ENCODE assay signal across 27 cellular contexts in genomic region chr1:207006914-207007313, GRCh38. TPM values are rescaled to one million over a fixed set of nuclear protein-coding genes. Genes with fewer than 3 reads are reported as not detected.
A peak's percentile ranks its signal among the peaks of the same experiment; 100 is the strongest.
DNase-seq lines count a peak whose midpoint lies in the region; ATAC-seq, FAIRE-seq and TF ChIP-seq lines count a peak whose summit lies in the region.
"Had no signal": no experiment of that assay in that cellular context is flagged by ENCODE, and none has a peak within 500 bp of the region (broad histone marks: within the 10 kb centered on the region; RNA-seq: fewer than 3 reads in every experiment).

No MANE protein-coding gene starts in this region.

- no peak for TF ChIP-seq POLR2A in K562 (conservative IDR thresholded peaks at IDR 0.05)
- TF ChIP-seq POLR2A in GM18505 (IDR thresholded peaks at IDR 0.05; ENCODE audit: borderline replicate concordance, extremely low read depth, insufficient read depth, insufficient read length), result no peak

- peak overlapping the region; percentile 84 for H2AFZ ChIP-seq in K562 (ENCODE audit: low read depth, low read length)
- H2AFZ ChIP-seq in keratinocyte (ENCODE audit: control insufficient read depth, low read length), result no peak overlapping the region

- no peaks in the 10 kb centered on the region for H3K27me3 Mint-ChIP-seq in Caco-2 (ENCODE audit: insufficient read depth, unreplicated experiment)

- H3K27ac Mint-ChIP-seq in Caco-2 (ENCODE audit: unreplicated experiment), result peak overlapping the region; percentile 97
- H3K27ac Mint-ChIP-seq: activated CD8-positive, alpha-beta T cell treated with anti-CD3 and anti-CD28 coated beads for 36 hours; activated naive CD8-positive, alpha-beta T cell treated with anti-CD3 and anti-CD28 coated beads, Interleukin-2, amount 10 ng/mL, durations not matched to agents 7 days and 5 days; activated T-helper 1 cell treated with anti-CD3 and anti-CD28 coated beads, Interleukin-12 subunit alpha, Interleukin-12 subunit beta, Interleukin-2, Interleukin-4 antibody, amounts not matched to agents 30 ng/mL and 10 ng/mL and 1 ng/mL, durations not matched to agents 14 hours and 24 hours and 36 hours; effector memory CD8-positive, alpha-beta T cell; T-helper 17 cell; WTC11 had no signal

- POLR2A ChIA-PET in Caco-2 (lab: Charles Lee), result interaction anchor here (1.0 to 1.6 kb wide), 3 partner anchors 18 to 46 kb away, joined by 4 to 7 read pairs (median 5); partner anchors contain the start of genes C1orf116 and PFKFB2
- POLR2A ChIA-PET in K562 (lab: Yijun Ruan, JAX), result interaction anchor here (0.9 to 1.0 kb wide), 2 partner anchors 11 to 13 kb away, joined by 3 read pairs; no protein-coding TSS in a partner anchor

- H3K4me2 ChIP-seq in K562 (ENCODE audit: insufficient read depth, low read length), result peak overlapping the region; percentile 43; the same call in 1 of the 2 replicates
- H3K4me2 ChIP-seq in keratinocyte (ENCODE audit: control insufficient read depth, extremely low read depth, insufficient read depth, low read depth, low read length), result peak overlapping the region; percentile 83

- H3K4me3 ChIP-seq in Caco-2 (ENCODE audit: low read depth, low read length) (no peak overlapping the region), K562 (no peak overlapping the region), keratinocyte (ENCODE audit: control insufficient read depth in 2 of 3, extremely low read depth in 1 of 3, insufficient read depth in 2 of 3, low read depth in 1 of 3, low read length in 3 of 3) (peak overlapping the region in 2 of 3 experiments; percentile 15 to 19), skin epidermis (no peak overlapping the region)
- H3K4me3 ChIP-seq: cardiac muscle cell, GM12878 had no signal

- intact Hi-C loops in Caco-2 (cut with micrococcal nuclease; ENCODE audit: unreplicated experiment) (loop anchor here (1.0 kb wide), 4 partner anchors 13 to 46 kb away; partner anchors contain the start of gene PFKFB2), K562 (cut with micrococcal nuclease) (no loop called here)

- H3K9me3 Mint-ChIP-seq in Caco-2 (ENCODE audit: unreplicated experiment), result peaks cover 9% of the 10 kb centered on the region
- H3K9me3 Mint-ChIP-seq: activated CD8-positive, alpha-beta T cell treated with anti-CD3 and anti-CD28 coated beads for 36 hours; activated naive CD8-positive, alpha-beta T cell treated with anti-CD3 and anti-CD28 coated beads, Interleukin-2, amount 10 ng/mL, durations not matched to agents 7 days and 5 days; activated T-helper 1 cell treated with anti-CD3 and anti-CD28 coated beads, Interleukin-12 subunit alpha, Interleukin-12 subunit beta, Interleukin-2, Interleukin-4 antibody, amounts not matched to agents 30 ng/mL and 10 ng/mL and 1 ng/mL, durations not matched to agents 14 hours and 24 hours and 36 hours; effector memory CD8-positive, alpha-beta T cell had no signal

- H4K20me1 ChIP-seq in K562 (replicated peaks; ENCODE audit: control insufficient read depth, insufficient read depth, low read length) (no peaks in the 10 kb centered on the region), keratinocyte (ENCODE audit: control insufficient read depth, extremely low read depth, insufficient read depth, low read length) (no peaks in the 10 kb centered on the region)

- no peak for TF ChIP-seq EP300 in K562 (IDR thresholded peaks at IDR 0.05; ENCODE audit: low read length)

- H3K9me1 ChIP-seq in K562 (ENCODE audit: control insufficient read depth, insufficient read depth, low read length) (no peaks in the 10 kb centered on the region), keratinocyte (ENCODE audit: control insufficient read depth, extremely low read depth, insufficient read depth, low read length) (no peaks in the 10 kb centered on the region)

- no peaks in the 10 kb centered on the region for H3K79me2 ChIP-seq in K562 (ENCODE audit: control insufficient read depth, insufficient read depth, low read length)
- no peaks in the 10 kb centered on the region for H3K79me2 ChIP-seq in keratinocyte (ENCODE audit: control insufficient read depth, insufficient read depth, low read length)

- in situ Hi-C loops in K562 (cut with MboI), result no loop called here

- H3K27ac ChIP-seq in K562 (ENCODE audit: extremely low read depth, low read depth, low read length), result no peak overlapping the region
- H3K27ac ChIP-seq in keratinocyte (ENCODE audit: control insufficient read depth, insufficient read depth, low read length), result peak overlapping the region; percentile 97
- H3K27ac ChIP-seq in skin epidermis, result peak overlapping the region in 11 of 21 experiments; percentile 12 to 65 (median 30)
- H3K27ac ChIP-seq: cardiac muscle cell had no signal

- TF ChIP-seq RAD21 in K562 (CRISPR knock-in tag; conservative IDR thresholded peaks at IDR 0.05 in 1 of 2, IDR thresholded peaks at IDR 0.05 in 1 of 2), result no peak

- H3K9ac ChIP-seq in K562 (ENCODE audit: insufficient read depth in 1 of 2, low read depth in 2 of 2, low read length in 2 of 2) (0 out of 4 replicates have a peak overlapping the region, but pooled peaks have one; percentile 4 to 23), keratinocyte (ENCODE audit: control insufficient read depth, extremely low read depth, insufficient read depth, low read length) (peak overlapping the region; percentile 81)

- H3K27me3 ChIP-seq in Caco-2 (replicated peaks; ENCODE audit: control insufficient read depth, insufficient read depth, low read length) (no peaks in the 10 kb centered on the region), K562 (ENCODE audit: control insufficient read depth in 2 of 2, insufficient read depth in 2 of 2, low read length in 2 of 2) (no peaks in the 10 kb centered on the region), keratinocyte (ENCODE audit: control insufficient read depth, extremely low read depth, insufficient read depth, low read length) (no peaks in the 10 kb centered on the region)

- peaks cover 7% of the 10 kb centered on the region; the same call in 1 of the 2 replicates for H3K9me3 ChIP-seq in Caco-2
- no peaks in the 10 kb centered on the region for H3K9me3 ChIP-seq in K562 (replicated peaks; ENCODE audit: control insufficient read depth, insufficient read depth, low read depth, low read length)
- H3K9me3 ChIP-seq in keratinocyte (ENCODE audit: control insufficient read depth, low read depth, low read length), result peaks cover 3% of the 10 kb centered on the region

- H3K4me1 Mint-ChIP-seq in Caco-2 (ENCODE audit: low read depth, unreplicated experiment), result peaks cover 55% of the 10 kb centered on the region
- H3K4me1 Mint-ChIP-seq: activated naive CD8-positive, alpha-beta T cell treated with anti-CD3 and anti-CD28 coated beads, Interleukin-2, amount 10 ng/mL, durations not matched to agents 7 days and 5 days had no signal

- TF ChIP-seq CTCF in Caco-2 (IDR thresholded peaks at IDR 0.05; ENCODE audit: insufficient read depth in 1 of 2, low read depth in 1 of 2, low read length in 1 of 2, severe bottlenecking in 1 of 2, unreplicated experiment in 1 of 2) (no peak), K562 (IDR thresholded peaks at IDR 0.05 in 2 of 3, conservative IDR thresholded peaks at IDR 0.05 in 1 of 3; ENCODE audit: insufficient read depth in 2 of 3, low read depth in 1 of 3, low read length in 3 of 3) (no peak), keratinocyte (optimal IDR thresholded peaks at IDR 0.05 in 1 of 3, IDR thresholded peaks at IDR 0.05 in 1 of 3, conservative IDR thresholded peaks at IDR 0.05 in 1 of 3; ENCODE audit: extremely low read depth in 1 of 3, insufficient read depth in 2 of 3, low read length in 3 of 3) (no peak)

- BruUV-seq in Caco-2 (replicated peaks; lab: Mats Ljungman, UMichigan) (TSS peak; percentile 87), K562 (replicated peaks; lab: Mats Ljungman, UMichigan) (no TSS peak)

- FAIRE-seq in K562 (lab: Jason Lieb, UNC), result peak; percentile 70
- no peak for FAIRE-seq in keratinocyte (lab: Jason Lieb, UNC)
- FAIRE-seq: D721Med, GM12878, HTR-8/SVneo had no signal

- H3K36me3 ChIP-seq in Caco-2 (ENCODE audit: control insufficient read depth, insufficient read depth, low read length) (no peaks in the 10 kb centered on the region), K562 (ENCODE audit: control insufficient read depth, insufficient read depth, low read length) (no peaks in the 10 kb centered on the region), keratinocyte (ENCODE audit: control insufficient read depth in 2 of 2, extremely low read depth in 1 of 2, insufficient read depth in 2 of 2, low read length in 2 of 2) (no peaks in the 10 kb centered on the region)
- H3K36me3 ChIP-seq: cardiac muscle cell had no signal

- no peak for DNase-seq in Caco-2
- no peak for DNase-seq in K562 (ENCODE audit: extremely low read depth in 1 of 4, low spot score in 3 of 4)
- DNase-seq in keratinocyte (ENCODE audit: low read depth, low spot score), result no peak
- no peak for DNase-seq in pons (ENCODE audit: low spot score)
- DNase-seq in NCI-H748 treated with DMSO at 0.1 percent for 48 hours (lab: John Stamatoyannopoulos, UW), result no peak
- DNase-seq: activated CD8-positive, alpha-beta T cell treated with anti-CD3 and anti-CD28 coated beads for 36 hours; activated naive CD8-positive, alpha-beta T cell treated with anti-CD3 and anti-CD28 coated beads, Interleukin-2, amount 10 ng/mL, durations not matched to agents 7 days and 5 days; effector memory CD8-positive, alpha-beta T cell; GDM1; NCI-H1694; NCI-H345; NK-92 treated with Interleukin-12 subunit alpha and Interleukin-12 subunit beta, amount 100 ng/mL, for 24 hours; SHP77; T-helper 17 cell had no signal

- H3K36me3 Mint-ChIP-seq in Caco-2 (ENCODE audit: insufficient read depth, unreplicated experiment), result peaks cover 5% of the 10 kb centered on the region
- H3K36me3 Mint-ChIP-seq: activated naive CD8-positive, alpha-beta T cell treated with anti-CD3 and anti-CD28 coated beads, Interleukin-2, amount 10 ng/mL, durations not matched to agents 7 days and 5 days; WTC11 had no signal

- dilution Hi-C loops in keratinocyte (cut with MboI; ENCODE audit: extremely low pct_ligation_motif_present, low sequenced_read_pairs), result no loop called here

- H3K4me3 Mint-ChIP-seq in Caco-2 (ENCODE audit: unreplicated experiment), result peak overlapping the region; percentile 31
- H3K4me3 Mint-ChIP-seq: activated CD8-positive, alpha-beta T cell treated with anti-CD3 and anti-CD28 coated beads for 36 hours; activated naive CD8-positive, alpha-beta T cell treated with anti-CD3 and anti-CD28 coated beads, Interleukin-2, amount 10 ng/mL, durations not matched to agents 7 days and 5 days; activated T-helper 1 cell treated with anti-CD3 and anti-CD28 coated beads, Interleukin-12 subunit alpha, Interleukin-12 subunit beta, Interleukin-2, Interleukin-4 antibody, amounts not matched to agents 30 ng/mL and 10 ng/mL and 1 ng/mL, durations not matched to agents 14 hours and 24 hours and 36 hours; effector memory CD8-positive, alpha-beta T cell; T-helper 17 cell; WTC11 had no signal

- ATAC-seq in K562 (peak; percentile 22), GM21825 (IDR thresholded peaks at IDR 0.05; ENCODE audit: unreplicated experiment) (no peak), GM18505 (IDR thresholded peaks at IDR 0.05; ENCODE audit: unreplicated experiment) (no peak)
- ATAC-seq: activated CD8-positive, alpha-beta T cell treated with anti-CD3 and anti-CD28 coated beads for 36 hours; effector memory CD8-positive, alpha-beta T cell; GM12878; T-helper 17 cell; WTC11 had no signal

- peaks cover 76% of the 10 kb centered on the region for H3K4me1 ChIP-seq in Caco-2
- peaks cover 6 to 39% of the 10 kb centered on the region in 2 experiments; a peak in 4 of 5 replicates for H3K4me1 ChIP-seq in K562 (replicated peaks in 1 of 2; ENCODE audit: control insufficient read depth in 2 of 2, insufficient read depth in 2 of 2, low read length in 2 of 2)
- H3K4me1 ChIP-seq in keratinocyte (ENCODE audit: control insufficient read depth, extremely low read depth, insufficient read depth, low read length), result peaks cover 56% of the 10 kb centered on the region

- WGBS in K562 (ENCODE audit: insufficient coverage, low coverage, missing lambda C conversion rate), result 21% methylated on average over 3 of the region's 3 CpGs

- CTCF ChIA-PET in Caco-2 (lab: Charles Lee) (interaction anchor here (1.1 kb wide), 1 partner anchor 25 kb away, joined by 4 read pairs; no protein-coding TSS in a partner anchor), K562 (lab: Yijun Ruan, JAX; ENCODE audit: low intra/inter-chr PET ratio) (no interaction called here)

RNA-seq across cellular contexts. Expression of gene C1orf116, which starts 25.6 kb away (rescaled TPM):
- total RNA-seq in Caco-2 (2022) (8.7 and 10.4 TPM in 2 replicates), K562 (2014; rRNA removed) (1.8 TPM in 2 replicates), K562 (2014; rRNA removed; fragmentation: Illumina TruSeq; extraction: Trizol) (0.80 and 0.95 TPM in 2 replicates), K562 (2015; rRNA removed; fragmentation: Illumina TruSeq; extraction: Trizol) (0.80 and 0.87 TPM in 2 replicates), K562 (2021) (2.6 and 2.7 TPM in 2 replicates)
- total RNA-seq in K562 (2011; cell fraction: chromatin; rRNA removed; ENCODE audit: low replicate concordance), result 2.8 and 4.0 TPM in 2 replicates
- 2.5 and 3.0 TPM in 2 replicates for total RNA-seq in K562 (2011; cell fraction: nucleolus; rRNA removed)
- total RNA-seq in K562 (2011; cell fraction: nucleoplasm; rRNA removed), result 3.1 and 3.4 TPM in 2 replicates
- polyA plus RNA-seq in K562 (2011; rRNA removed) (1.2 and 2.6 TPM in 2 replicates), K562 (2014; fragmentation: Illumina TruSeq; extraction: Trizol) (3.0 and 3.1 TPM in 2 replicates), K562 (2014; fragmentation: Nextera tagmentation; extraction: Ambion mirVana) (under 1 TPM; 0.62 to 0.69 TPM), K562 (2014; rRNA removed) (0.62 and 0.95 TPM in 2 replicates), keratinocyte (38.8 to 69.2 TPM (median 65.3 TPM) in 3 replicates)
- 0.81 and 1.4 TPM in 2 replicates for polyA plus RNA-seq in K562 (2011; cell fraction: cytosol; rRNA removed)
- polyA plus RNA-seq in K562 (2011; cell fraction: nucleus; rRNA removed), result 2.3 and 5.0 TPM in 2 replicates
- polyA plus RNA-seq in K562 (2012), result 2.2 and 2.8 TPM in 2 replicates
- polyA minus RNA-seq in K562 (2011; rRNA and poly(A)+ RNA removed), result 2.6 TPM in 2 replicates
- 2.4 and 2.5 TPM in 2 replicates for polyA minus RNA-seq in K562 (2011; cell fraction: cytosol; rRNA and poly(A)+ RNA removed)
- 4.4 and 5.2 TPM in 2 replicates for polyA minus RNA-seq in K562 (2011; cell fraction: nucleus; rRNA and poly(A)+ RNA removed)
- 55.5 TPM for polyA plus RNA-seq in keratinocyte (2011; ENCODE audit: low read depth)
- 46.7 and 49.2 TPM in 2 replicates for polyA plus RNA-seq in keratinocyte (2011; cell fraction: cytosol; rRNA removed)
- polyA plus RNA-seq in keratinocyte (2011; cell fraction: nucleus; rRNA removed), result 136 and 166 TPM in 2 replicates
- polyA plus RNA-seq in keratinocyte (2012; ENCODE audit: low replicate concordance), result 89.2 and 97.4 TPM in 2 replicates
- 45.2 to 149 TPM (median 67.3 TPM) in 3 replicates for polyA minus RNA-seq in keratinocyte
- 29.2 TPM for polyA minus RNA-seq in keratinocyte (2011; cell fraction: cytosol; rRNA and poly(A)+ RNA removed)
- 65.2 and 94.2 TPM in 2 replicates for polyA minus RNA-seq in keratinocyte (2011; cell fraction: nucleus; rRNA and poly(A)+ RNA removed)
- total RNA-seq: activated naive CD8-positive, alpha-beta T cell treated with anti-CD3 and anti-CD28 coated beads, Interleukin-2, amount 10 ng/mL, durations not matched to agents 7 days and 5 days; activated T-helper 1 cell treated with anti-CD3 and anti-CD28 coated beads, Interleukin-12 subunit alpha, Interleukin-12 subunit beta, Interleukin-2, Interleukin-4 antibody, amounts not matched to agents 30 ng/mL and 10 ng/mL and 1 ng/mL, durations not matched to agents 14 hours and 24 hours and 36 hours; fibroblast of villous mesenchyme; osteocyte; skeletal muscle tissue had no signal

RNA-seq across cellular contexts. Expression of gene FCAMR, which starts 36.7 kb away (rescaled TPM):
- total RNA-seq in Caco-2 (2022), result 0.18 TPM in 1 of 2 replicates, not detected in the other
- not detected in 2 replicates for total RNA-seq in K562 (2011; cell fraction: chromatin; rRNA removed; ENCODE audit: low replicate concordance)
- total RNA-seq in K562 (2011; cell fraction: nucleolus; rRNA removed), result not detected in 2 replicates
- not detected in 2 replicates for total RNA-seq in K562 (2011; cell fraction: nucleoplasm; rRNA removed)
- total RNA-seq in K562 (2014; rRNA removed), result not detected in 2 replicates
- not detected in 2 replicates for total RNA-seq in K562 (2014; rRNA removed; fragmentation: Illumina TruSeq; extraction: Trizol)
- total RNA-seq in K562 (2015; rRNA removed; fragmentation: Illumina TruSeq; extraction: Trizol), result not detected in 2 replicates
- not detected in 2 replicates for total RNA-seq in K562 (2021)
- not detected in 2 replicates for polyA plus RNA-seq in K562 (2011; rRNA removed)
- polyA plus RNA-seq in K562 (2011; cell fraction: cytosol; rRNA removed), result not detected in 2 replicates
- polyA plus RNA-seq in K562 (2011; cell fraction: nucleus; rRNA removed), result not detected in 2 replicates
- polyA plus RNA-seq in K562 (2012), result not detected in 2 replicates
- not detected in 2 replicates for polyA plus RNA-seq in K562 (2014; fragmentation: Illumina TruSeq; extraction: Trizol)
- polyA plus RNA-seq in K562 (2014; fragmentation: Nextera tagmentation; extraction: Ambion mirVana), result not detected
- not detected in 2 replicates for polyA plus RNA-seq in K562 (2014; rRNA removed)
- polyA minus RNA-seq in K562 (2011; rRNA and poly(A)+ RNA removed), result not detected in 2 replicates
- not detected in 2 replicates for polyA minus RNA-seq in K562 (2011; cell fraction: cytosol; rRNA and poly(A)+ RNA removed)
- polyA minus RNA-seq in K562 (2011; cell fraction: nucleus; rRNA and poly(A)+ RNA removed), result not detected in 2 replicates
- not detected in 3 replicates for polyA plus RNA-seq in keratinocyte
- not detected for polyA plus RNA-seq in keratinocyte (2011; ENCODE audit: low read depth)
- polyA plus RNA-seq in keratinocyte (2011; cell fraction: cytosol; rRNA removed), result not detected in 2 replicates
- not detected in 2 replicates for polyA plus RNA-seq in keratinocyte (2011; cell fraction: nucleus; rRNA removed)
- not detected in 2 replicates for polyA plus RNA-seq in keratinocyte (2012; ENCODE audit: low replicate concordance)
- not detected in 3 replicates for polyA minus RNA-seq in keratinocyte
- polyA minus RNA-seq in keratinocyte (2011; cell fraction: cytosol; rRNA and poly(A)+ RNA removed), result not detected
- not detected in 2 replicates for polyA minus RNA-seq in keratinocyte (2011; cell fraction: nucleus; rRNA and poly(A)+ RNA removed)
- total RNA-seq: activated CD8-positive, alpha-beta T cell treated with anti-CD3 and anti-CD28 coated beads for 36 hours; activated T-helper 1 cell treated with anti-CD3 and anti-CD28 coated beads, Interleukin-12 subunit alpha, Interleukin-12 subunit beta, Interleukin-2, Interleukin-4 antibody, amounts not matched to agents 30 ng/mL and 10 ng/mL and 1 ng/mL, durations not matched to agents 14 hours and 24 hours and 36 hours; cardiac muscle cell; fibroblast of villous mesenchyme; osteocyte; skeletal muscle tissue; T-helper 17 cell; ureter; WTC11 had no signal
- polyA plus RNA-seq: cardiac muscle cell had no signal

RNA-seq across cellular contexts. Expression of gene YOD1, which starts 44.1 kb away (rescaled TPM):
- total RNA-seq in Caco-2 (2022), result 11.8 and 11.9 TPM in 2 replicates
- 25.7 and 74.5 TPM in 2 replicates for total RNA-seq in K562 (2011; cell fraction: chromatin; rRNA removed; ENCODE audit: low replicate concordance)
- total RNA-seq in K562 (2011; cell fraction: nucleolus; rRNA removed), result 20.0 and 23.4 TPM in 2 replicates
- 50.4 and 82.5 TPM in 2 replicates for total RNA-seq in K562 (2011; cell fraction: nucleoplasm; rRNA removed)
- 47.5 and 49.8 TPM in 2 replicates for total RNA-seq in K562 (2014; rRNA removed)
- 78.1 and 91.0 TPM in 2 replicates for total RNA-seq in K562 (2014; rRNA removed; fragmentation: Illumina TruSeq; extraction: Trizol)
- 51.8 and 56.0 TPM in 2 replicates for total RNA-seq in K562 (2015; rRNA removed; fragmentation: Illumina TruSeq; extraction: Trizol)
- total RNA-seq in K562 (2021), result 61.6 and 61.7 TPM in 2 replicates
- 38.8 and 46.9 TPM in 2 replicates for polyA plus RNA-seq in K562 (2011; rRNA removed)
- 9.4 and 20.3 TPM in 2 replicates for polyA plus RNA-seq in K562 (2011; cell fraction: cytosol; rRNA removed)
- 23.5 and 35.3 TPM in 2 replicates for polyA plus RNA-seq in K562 (2011; cell fraction: nucleus; rRNA removed)
- 19.8 and 21.4 TPM in 2 replicates for polyA plus RNA-seq in K562 (2012)
- 43.9 and 46.5 TPM in 2 replicates for polyA plus RNA-seq in K562 (2014; fragmentation: Illumina TruSeq; extraction: Trizol)
- polyA plus RNA-seq in K562 (2014; fragmentation: Nextera tagmentation; extraction: Ambion mirVana), result 10 to 100 TPM; 18.2 to 24.0 TPM
- 27.9 and 28.7 TPM in 2 replicates for polyA plus RNA-seq in K562 (2014; rRNA removed)
- polyA minus RNA-seq in K562 (2011; rRNA and poly(A)+ RNA removed), result 61.7 and 76.1 TPM in 2 replicates
- 33.8 and 43.8 TPM in 2 replicates for polyA minus RNA-seq in K562 (2011; cell fraction: cytosol; rRNA and poly(A)+ RNA removed)
- polyA minus RNA-seq in K562 (2011; cell fraction: nucleus; rRNA and poly(A)+ RNA removed), result 50.4 and 102 TPM in 2 replicates
- polyA plus RNA-seq in keratinocyte, result 3.2 to 5.2 TPM (median 3.4 TPM) in 3 replicates
- 93.0 TPM for polyA plus RNA-seq in keratinocyte (2011; ENCODE audit: low read depth)
- polyA plus RNA-seq in keratinocyte (2011; cell fraction: cytosol; rRNA removed), result 0.71 and 2.0 TPM in 2 replicates
- 7.1 and 10.2 TPM in 2 replicates for polyA plus RNA-seq in keratinocyte (2011; cell fraction: nucleus; rRNA removed)
- polyA plus RNA-seq in keratinocyte (2012; ENCODE audit: low replicate concordance), result 4.4 and 38.4 TPM in 2 replicates
- 1.8 to 7.8 TPM (median 3.2 TPM) in 3 replicates for polyA minus RNA-seq in keratinocyte
- 2.7 TPM for polyA minus RNA-seq in keratinocyte (2011; cell fraction: cytosol; rRNA and poly(A)+ RNA removed)
- 8.2 and 14.3 TPM in 2 replicates for polyA minus RNA-seq in keratinocyte (2011; cell fraction: nucleus; rRNA and poly(A)+ RNA removed)

RNA-seq across cellular contexts. Expression of gene PFKFB2, which starts 46.2 kb away (rescaled TPM):
- total RNA-seq in Caco-2 (2022), result 36.4 and 38.9 TPM in 2 replicates
- total RNA-seq in K562 (2011; cell fraction: chromatin; rRNA removed; ENCODE audit: low replicate concordance), result 29.4 and 45.8 TPM in 2 replicates
- 18.0 and 21.1 TPM in 2 replicates for total RNA-seq in K562 (2011; cell fraction: nucleolus; rRNA removed)
- 29.2 and 44.5 TPM in 2 replicates for total RNA-seq in K562 (2011; cell fraction: nucleoplasm; rRNA removed)
- total RNA-seq in K562 (2014; rRNA removed), result 10.5 and 12.3 TPM in 2 replicates
- 21.9 and 26.2 TPM in 2 replicates for total RNA-seq in K562 (2014; rRNA removed; fragmentation: Illumina TruSeq; extraction: Trizol)
- total RNA-seq in K562 (2015; rRNA removed; fragmentation: Illumina TruSeq; extraction: Trizol), result 17.3 and 17.8 TPM in 2 replicates
- 20.4 and 22.9 TPM in 2 replicates for total RNA-seq in K562 (2021)
- 24.1 and 26.0 TPM in 2 replicates for polyA plus RNA-seq in K562 (2011; rRNA removed)
- polyA plus RNA-seq in K562 (2011; cell fraction: cytosol; rRNA removed), result 7.4 and 16.5 TPM in 2 replicates
- polyA plus RNA-seq in K562 (2011; cell fraction: nucleus; rRNA removed), result 45.3 and 52.2 TPM in 2 replicates
- 11.2 and 14.1 TPM in 2 replicates for polyA plus RNA-seq in K562 (2012)
- polyA plus RNA-seq in K562 (2014; fragmentation: Illumina TruSeq; extraction: Trizol), result 13.5 and 16.4 TPM in 2 replicates
- 1 to 10 TPM; 6.9 to 7.6 TPM for polyA plus RNA-seq in K562 (2014; fragmentation: Nextera tagmentation; extraction: Ambion mirVana)
- 11.7 and 11.9 TPM in 2 replicates for polyA plus RNA-seq in K562 (2014; rRNA removed)
- polyA minus RNA-seq in K562 (2011; rRNA and poly(A)+ RNA removed), result 44.6 and 45.6 TPM in 2 replicates
- 11.7 and 14.3 TPM in 2 replicates for polyA minus RNA-seq in K562 (2011; cell fraction: cytosol; rRNA and poly(A)+ RNA removed)
- polyA minus RNA-seq in K562 (2011; cell fraction: nucleus; rRNA and poly(A)+ RNA removed), result 18.3 and 29.3 TPM in 2 replicates
- polyA plus RNA-seq in keratinocyte, result 8.7 to 13.9 TPM (median 12.2 TPM) in 3 replicates
- polyA plus RNA-seq in keratinocyte (2011; ENCODE audit: low read depth), result 36.2 TPM
- 7.0 and 10.5 TPM in 2 replicates for polyA plus RNA-seq in keratinocyte (2011; cell fraction: cytosol; rRNA removed)
- polyA plus RNA-seq in keratinocyte (2011; cell fraction: nucleus; rRNA removed), result 22.4 and 25.8 TPM in 2 replicates
- 9.1 and 34.8 TPM in 2 replicates for polyA plus RNA-seq in keratinocyte (2012; ENCODE audit: low replicate concordance)
- 8.6 to 27.5 TPM (median 25.9 TPM) in 3 replicates for polyA minus RNA-seq in keratinocyte
- polyA minus RNA-seq in keratinocyte (2011; cell fraction: cytosol; rRNA and poly(A)+ RNA removed), result 8.8 TPM
- 20.5 and 30.3 TPM in 2 replicates for polyA minus RNA-seq in keratinocyte (2011; cell fraction: nucleus; rRNA and poly(A)+ RNA removed)

Comparison
In these comparisons a context has a peak if more than half of its experiments do, and no peak if none do; other contexts are left out.
1. H3K4me3 ChIP-seq: peak in keratinocyte (2 of 3); none in Caco-2 (single experiment), K562 (single experiment) and skin epidermis (0 of 7).